Comparison of ENCODE assay signal across 27 cellular contexts in the genomic region with DNA sequence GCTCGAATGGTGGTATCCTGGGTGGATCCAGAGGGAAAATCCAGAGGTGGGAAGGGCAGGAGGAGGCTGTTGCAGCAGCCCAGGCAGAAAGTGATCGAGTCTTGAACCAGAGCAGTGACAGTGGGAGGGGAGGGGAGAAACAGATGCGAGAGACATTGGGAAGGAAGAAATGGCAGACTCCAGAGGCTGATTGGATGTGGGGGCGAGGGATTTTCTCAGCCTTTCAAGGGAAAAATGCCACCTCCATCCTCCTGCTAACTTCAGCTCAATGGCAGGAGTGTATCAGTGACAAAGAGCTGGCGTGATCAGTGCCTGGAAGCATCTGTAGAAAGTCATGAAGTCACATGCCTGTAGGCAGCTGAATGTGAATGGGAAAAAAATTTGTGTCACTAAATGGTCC. TPM values are rescaled to one million over a fixed set of nuclear protein-coding genes. Genes with fewer than 3 reads are reported as not detected.
"Had no signal": no experiment of that assay in that cellular context is flagged by ENCODE, and none has a peak within 500 bp of the region (broad histone marks: within the 10 kb centered on the region; RNA-seq: fewer than 3 reads in every experiment).

No MANE protein-coding gene starts in this region.

- H3K9ac ChIP-seq: neural progenitor cell, parathyroid adenoma had no signal

- H3K4me3 ChIP-seq: left lung, lower lobe of right lung, neural progenitor cell, skin epidermis, spleen, suprapubic skin, tibial nerve, uterus had no signal

- H3K4me3 Mint-ChIP-seq: immature natural killer cell; mesothelial cell of epicardium; naive B cell; natural killer cell; nephron progenitor cell; neural progenitor cell; stimulated activated effector memory CD8-positive, alpha-beta T cell treated with anti-CD3 and anti-CD28 coated beads, Interleukin-12 subunit alpha, Interleukin-12 subunit beta, amount 100 ng/mL, for 72 hours; stimulated activated naive CD8-positive, alpha-beta T cell treated with anti-CD3 and anti-CD28 coated beads, Interleukin-15, Interleukin-2, amounts not matched to agents 100 ng/mL and 50 ng/mL, for 24 hours; type B pancreatic cell had no signal

- H3K9me3 ChIP-seq: left lung, lower lobe of right lung, spleen, suprapubic skin, tibial nerve, uterus had no signal

- H3K9me3 Mint-ChIP-seq: immature natural killer cell; mesothelial cell of epicardium; nephron progenitor cell; neural progenitor cell; stimulated activated naive CD8-positive, alpha-beta T cell treated with anti-CD3 and anti-CD28 coated beads, Interleukin-15, Interleukin-2, amounts not matched to agents 100 ng/mL and 50 ng/mL, for 24 hours; type B pancreatic cell had no signal

- H3K27ac ChIP-seq: left lung, lower lobe of right lung, neural progenitor cell, parathyroid adenoma, skin epidermis, spleen, suprapubic skin, tibial nerve, uterus had no signal

- H3K4me2 ChIP-seq: neural progenitor cell had no signal

- H3K36me3 ChIP-seq: left lung, lower lobe of right lung, neural progenitor cell, spleen, suprapubic skin, tibial nerve, uterus had no signal

- H2AFZ ChIP-seq: neural progenitor cell, parathyroid adenoma had no signal

- H3K27me3 ChIP-seq: left lung, neural progenitor cell, suprapubic skin, tibial nerve, uterus had no signal

- H3K79me2 ChIP-seq: parathyroid adenoma had no signal

- ATAC-seq: left colon; left lung; lower lobe of right lung; natural killer cell; right cardiac atrium; sciatic nerve; stimulated activated effector memory CD8-positive, alpha-beta T cell treated with anti-CD3 and anti-CD28 coated beads, Interleukin-12 subunit alpha, Interleukin-12 subunit beta, amount 100 ng/mL, for 72 hours had no signal

- H3K36me3 Mint-ChIP-seq: immature natural killer cell; mesothelial cell of epicardium; naive B cell; natural killer cell; neural progenitor cell; stimulated activated effector memory CD8-positive, alpha-beta T cell treated with anti-CD3 and anti-CD28 coated beads, Interleukin-12 subunit alpha, Interleukin-12 subunit beta, amount 100 ng/mL, for 72 hours; type B pancreatic cell had no signal

- H3K27ac Mint-ChIP-seq: immature natural killer cell; mesothelial cell of epicardium; naive B cell; nephron progenitor cell; neural progenitor cell; progenitor cell of endocrine pancreas; stimulated activated effector memory CD8-positive, alpha-beta T cell treated with anti-CD3 and anti-CD28 coated beads, Interleukin-12 subunit alpha, Interleukin-12 subunit beta, amount 100 ng/mL, for 72 hours; stimulated activated naive CD8-positive, alpha-beta T cell treated with anti-CD3 and anti-CD28 coated beads, Interleukin-15, Interleukin-2, amounts not matched to agents 100 ng/mL and 50 ng/mL, for 24 hours; type B pancreatic cell had no signal

- H3K4me1 Mint-ChIP-seq: naive B cell; stimulated activated effector memory CD8-positive, alpha-beta T cell treated with anti-CD3 and anti-CD28 coated beads, Interleukin-12 subunit alpha, Interleukin-12 subunit beta, amount 100 ng/mL, for 72 hours had no signal

- H3K27me3 Mint-ChIP-seq: stimulated activated naive CD8-positive, alpha-beta T cell treated with anti-CD3 and anti-CD28 coated beads, Interleukin-15, Interleukin-2, amounts not matched to agents 100 ng/mL and 50 ng/mL, for 24 hours had no signal

- DNase-seq: immature natural killer cell; kidney; left colon; left lung; lower lobe of right lung; mammary epithelial cell; mesendoderm; naive B cell; natural killer cell; nephron progenitor cell; retina; right cardiac atrium; spleen; stimulated activated CD4-positive, alpha-beta T cell treated with anti-CD3 and anti-CD28 coated beads, Interleukin-4, amount 100 ng/mL, for 24 hours; stimulated activated naive CD4-positive, alpha-beta T cell; uterus had no signal

- H3K4me1 ChIP-seq: left lung, lower lobe of right lung, parathyroid adenoma, spleen, suprapubic skin, tibial nerve, uterus had no signal

RNA-seq across cellular contexts. Expression of gene NRXN3, which starts 38.6 kb away (rescaled TPM):
- total RNA-seq: natural killer cell had no signal
- polyA plus RNA-seq: immature natural killer cell had no signal
